In genomic region chr2:853203-853870, GRCh38 we compare ENCODE assay signal across 28 cellular contexts.
"Had no signal": no experiment of that assay in that cellular context is flagged by ENCODE, and none has a peak within 500 bp of the region (broad histone marks: within the 10 kb centered on the region; RNA-seq: fewer than 3 reads in every experiment).

No MANE protein-coding gene starts in this region.

- DNase-seq: central memory CD4-positive, alpha-beta T cell; effector CD8-positive, alpha-beta T cell; endodermal cell; foreskin keratinocyte; heart left ventricle; left colon; left ventricle myocardium inferior; lower lobe of right lung; natural killer cell; occipital lobe; right lobe of liver; stimulated activated CD4-positive, alpha-beta T cell treated with anti-CD3 and anti-CD28 coated beads, Interleukin-12 subunit alpha, Interleukin-12 subunit beta, amount 100 ng/mL, for 4 hours; stimulated activated CD4-positive, alpha-beta T cell treated with anti-CD3 and anti-CD28 coated beads, Interleukin-1b, Interleukin-23, amount 100 ng/mL, for 48 hours; stimulated activated CD4-positive, alpha-beta T cell treated with anti-CD3 and anti-CD28 coated beads, Interleukin-4, amount 100 ng/mL, for 1 hour; stimulated activated CD8-positive, alpha-beta memory T cell treated with anti-CD3 and anti-CD28 coated beads, Interleukin-4, amount 100 ng/mL, for 48 hours; stimulated activated naive CD4-positive, alpha-beta T cell; stimulated activated naive CD8-positive, alpha-beta T cell treated with anti-CD3 and anti-CD28 coated beads, Interleukin-15, amount 100 ng/mL, for 72 hours; trophoblast cell had no signal

- H3K27me3 ChIP-seq: esophagus muscularis mucosa, foreskin keratinocyte, heart left ventricle, hepatocyte, right lobe of liver, suprapubic skin had no signal

- H3K4me3 ChIP-seq: esophagus muscularis mucosa, gastroesophageal sphincter, heart left ventricle, hepatocyte, left ventricle myocardium inferior, lower lobe of right lung, right lobe of liver, smooth muscle cell, suprapubic skin had no signal

- H3K27ac ChIP-seq: epithelial cell of prostate, esophagus muscularis mucosa, foreskin keratinocyte, gastroesophageal sphincter, heart left ventricle, hepatocyte, left ventricle myocardium inferior, lower lobe of right lung, parathyroid adenoma, right lobe of liver, suprapubic skin had no signal

- ATAC-seq: foreskin keratinocyte; gastroesophageal sphincter; left colon; lower lobe of right lung; natural killer cell; right lobe of liver; stimulated activated naive CD8-positive, alpha-beta T cell treated with anti-CD3 and anti-CD28 coated beads, Interleukin-15, amount 100 ng/mL, for 72 hours had no signal

- H3K4me1 Mint-ChIP-seq: endodermal cell had no signal

- H2AFZ ChIP-seq: hepatocyte, parathyroid adenoma had no signal

- H3K9ac ChIP-seq: parathyroid adenoma had no signal

- H3K4me2 ChIP-seq: hepatocyte, smooth muscle cell had no signal

- H3K36me3 Mint-ChIP-seq: natural killer cell had no signal

- H3K27ac Mint-ChIP-seq: dendritic cell treated with granulocyte-macrophage colony-stimulating factor and Interleukin-4, amounts not matched to agents 40 ng/mL and 50 ng/mL, for 4 days; endodermal cell; natural killer cell; progenitor cell of endocrine pancreas; stimulated activated naive CD8-positive, alpha-beta T cell treated with anti-CD3 and anti-CD28 coated beads, Interleukin-15, amount 100 ng/mL, for 72 hours had no signal

- H3K27me3 Mint-ChIP-seq: dendritic cell treated with granulocyte-macrophage colony-stimulating factor and Interleukin-4, amounts not matched to agents 40 ng/mL and 50 ng/mL, for 4 days; stimulated activated naive CD8-positive, alpha-beta T cell treated with anti-CD3 and anti-CD28 coated beads, Interleukin-15, amount 100 ng/mL, for 72 hours had no signal

- H3K4me1 ChIP-seq: esophagus muscularis mucosa, foreskin keratinocyte, gastroesophageal sphincter, heart left ventricle, left ventricle myocardium inferior, lower lobe of right lung, parathyroid adenoma, right lobe of liver, suprapubic skin had no signal

- H3K4me3 Mint-ChIP-seq: dendritic cell treated with granulocyte-macrophage colony-stimulating factor and Interleukin-4, amounts not matched to agents 40 ng/mL and 50 ng/mL, for 4 days; endodermal cell; stimulated activated naive CD8-positive, alpha-beta T cell treated with anti-CD3 and anti-CD28 coated beads, Interleukin-15, amount 100 ng/mL, for 72 hours had no signal

- H3K9me3 ChIP-seq: esophagus muscularis mucosa, gastroesophageal sphincter, heart left ventricle, left ventricle myocardium inferior, lower lobe of right lung, right lobe of liver, suprapubic skin had no signal

- FAIRE-seq: colon had no signal

- H3K79me2 ChIP-seq: hepatocyte, parathyroid adenoma had no signal

- H3K36me3 ChIP-seq: esophagus muscularis mucosa, gastroesophageal sphincter, heart left ventricle, left ventricle myocardium inferior, lower lobe of right lung, right lobe of liver, suprapubic skin had no signal
